Comparison of ENCODE assay signal across 24 cellular contexts in the genomic region with DNA sequence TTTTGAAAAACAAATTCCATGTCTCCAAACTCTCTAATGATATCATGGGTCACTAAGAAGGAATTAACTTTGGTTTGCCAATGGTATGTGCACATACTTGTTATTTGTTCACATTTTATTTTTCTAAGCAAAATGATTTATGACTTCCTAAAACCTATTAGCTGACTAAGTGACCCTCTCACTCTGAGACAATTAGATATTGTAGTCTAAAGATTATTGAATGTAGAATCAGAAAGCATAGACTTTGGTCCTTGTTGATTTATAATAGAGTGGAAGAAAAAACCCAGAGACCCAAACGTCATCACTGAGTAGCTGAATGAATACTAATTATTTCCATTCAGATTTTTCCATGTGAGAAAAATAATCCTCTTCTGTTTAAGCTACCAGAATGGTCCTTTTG.
DNase-seq lines count a peak whose midpoint lies in the region; ATAC-seq and TF ChIP-seq lines count a peak whose summit lies in the region.
"Had no signal": no experiment of that assay in that cellular context is flagged by ENCODE, and none has a peak within 500 bp of the region (broad histone marks: within the 10 kb centered on the region; RNA-seq: fewer than 3 reads in every experiment).

No MANE protein-coding gene starts in this region.

- H3K4me3 ChIP-seq in ACC112 (ENCODE audit: low read depth, low read length) (no peak overlapping the region), fibroblast of pulmonary artery (replicated peaks; ENCODE audit: low read depth, low read length) (no peak overlapping the region)
- H3K4me3 ChIP-seq: GM23338, suprapubic skin, uterus had no signal

- TF ChIP-seq CTCF in fibroblast of pulmonary artery (IDR thresholded peaks at IDR 0.05; ENCODE audit: low read length, missing control alignments): no peak

- H3K4me3 Mint-ChIP-seq in effector memory CD8-positive, alpha-beta T cell: no peak overlapping the region
- no peak overlapping the region for H3K4me3 Mint-ChIP-seq in T-cell
- H3K4me3 Mint-ChIP-seq in activated naive CD4-positive, alpha-beta T cell treated with anti-CD3 and anti-CD28 coated beads for 36 hours: no peak overlapping the region
- H3K4me3 Mint-ChIP-seq: activated naive CD8-positive, alpha-beta T cell treated with anti-CD3 and anti-CD28 coated beads for 36 hours; CD8-positive, alpha-beta T cell; GM23338; WTC11 had no signal

- POLR2A ChIA-PET in T-cell (lab: Charles Lee): no interaction called here

- H3K27me3 ChIP-seq in ACC112 (ENCODE audit: insufficient read depth, low read length): no peaks in the 10 kb centered on the region
- H3K27me3 ChIP-seq: neutrophil, suprapubic skin, uterus had no signal

- H3K27me3 Mint-ChIP-seq in effector memory CD8-positive, alpha-beta T cell: no peaks in the 10 kb centered on the region
- H3K27me3 Mint-ChIP-seq in T-cell: no peaks in the 10 kb centered on the region
- no peaks in the 10 kb centered on the region for H3K27me3 Mint-ChIP-seq in activated naive CD4-positive, alpha-beta T cell treated with anti-CD3 and anti-CD28 coated beads for 36 hours (ENCODE audit: low read depth)
- H3K27me3 Mint-ChIP-seq: activated naive CD8-positive, alpha-beta T cell treated with anti-CD3 and anti-CD28 coated beads for 36 hours had no signal

- ATAC-seq in SK-N-SH treated with all-trans-retinoic acid at 6 μM for 48 hours: peak; percentile 67
- no peak for ATAC-seq in effector memory CD8-positive, alpha-beta T cell (replicated peaks)
- no peak for ATAC-seq in T-cell (replicated peaks in 1 of 4)
- ATAC-seq: CD8-positive, alpha-beta T cell; GM23338; WTC11 had no signal

- H3K36me3 Mint-ChIP-seq in effector memory CD8-positive, alpha-beta T cell (ENCODE audit: insufficient read depth): no peaks in the 10 kb centered on the region
- no peaks in the 10 kb centered on the region for H3K36me3 Mint-ChIP-seq in T-cell
- H3K36me3 Mint-ChIP-seq in activated naive CD4-positive, alpha-beta T cell treated with anti-CD3 and anti-CD28 coated beads for 36 hours (ENCODE audit: low read depth): no peaks in the 10 kb centered on the region
- H3K36me3 Mint-ChIP-seq: activated naive CD8-positive, alpha-beta T cell treated with anti-CD3 and anti-CD28 coated beads for 36 hours; CD8-positive, alpha-beta T cell; WTC11 had no signal

- CTCF ChIA-PET in T-cell (lab: Charles Lee): no interaction called here
- CTCF ChIA-PET in activated naive CD4-positive, alpha-beta T cell treated with anti-CD3 and anti-CD28 coated beads for 36 hours (lab: Charles Lee): no interaction called here

- no peak overlapping the region for H3K27ac Mint-ChIP-seq in effector memory CD8-positive, alpha-beta T cell
- no peak overlapping the region for H3K27ac Mint-ChIP-seq in T-cell
- H3K27ac Mint-ChIP-seq in activated naive CD4-positive, alpha-beta T cell treated with anti-CD3 and anti-CD28 coated beads for 36 hours: no peak overlapping the region
- H3K27ac Mint-ChIP-seq: CD8-positive, alpha-beta T cell; GM23338; WTC11 had no signal

- H3K27ac ChIP-seq in ACC112 (ENCODE audit: low read depth, low read length): no peak overlapping the region
- H3K27ac ChIP-seq: neutrophil, suprapubic skin, uterus had no signal

- no peaks in the 10 kb centered on the region for H3K79me2 ChIP-seq in ACC112 (ENCODE audit: control insufficient read depth, insufficient read depth, low read length, unreplicated experiment)

- DNase-seq in GM04504 (ENCODE audit: low read depth) (peak; percentile 40), fibroblast of pulmonary artery (ENCODE audit: low read depth) (peak; percentile 28), T-cell (no peak), inferior parietal cortex (ENCODE audit: extremely low spot score) (no peak)
- no peak for DNase-seq in effector memory CD8-positive, alpha-beta T cell
- DNase-seq in activated naive CD4-positive, alpha-beta T cell treated with anti-CD3 and anti-CD28 coated beads for 36 hours: no peak
- DNase-seq: activated naive CD8-positive, alpha-beta T cell treated with anti-CD3 and anti-CD28 coated beads for 36 hours; activated T-cell treated with anti-CD3 and anti-CD28 coated beads, Interleukin-2, amount 50 U/mL, for 48 hours; CD8-positive, alpha-beta T cell; DND-41; glutamatergic neuron; NCI-H1092 treated with DMSO at 0.1 percent for 48 hours; NCI-H2081; NCI-H510A; Right ventricle myocardium superior; stimulated activated CD4-positive, alpha-beta T cell treated with anti-CD3 and anti-CD28 coated beads, Interleukin-12 subunit alpha, Interleukin-12 subunit beta, amount 100 ng/mL, for 4 hours; T-helper 2 cell; uterus had no signal

- peaks cover 13% of the 10 kb centered on the region for H3K4me1 ChIP-seq in ACC112 (ENCODE audit: control insufficient read depth, insufficient read depth, low read length, unreplicated experiment)
- H3K4me1 ChIP-seq: suprapubic skin, uterus had no signal

- H2AFZ ChIP-seq in ACC112 (ENCODE audit: low read length, unreplicated experiment): peak overlapping the region; percentile 22
- H2AFZ ChIP-seq: GM23338 had no signal

- peaks cover 4 to 7% of the 10 kb centered on the region in 2 donors for H3K9me3 Mint-ChIP-seq in effector memory CD8-positive, alpha-beta T cell
- H3K9me3 Mint-ChIP-seq in T-cell: peaks cover 3 to 20% (median 19%) of the 10 kb centered on the region in 3 donors
- peaks cover 2% of the 10 kb centered on the region for H3K9me3 Mint-ChIP-seq in activated naive CD4-positive, alpha-beta T cell treated with anti-CD3 and anti-CD28 coated beads for 36 hours
- H3K9me3 Mint-ChIP-seq: GM23338, WTC11 had no signal

- no peaks in the 10 kb centered on the region for H3K4me1 Mint-ChIP-seq in effector memory CD8-positive, alpha-beta T cell (ENCODE audit: low read depth in 2 of 2)
- H3K4me1 Mint-ChIP-seq in T-cell: peaks cover 0 to 2% (median 0%) of the 10 kb centered on the region in 3 donors
- no peaks in the 10 kb centered on the region for H3K4me1 Mint-ChIP-seq in activated naive CD4-positive, alpha-beta T cell treated with anti-CD3 and anti-CD28 coated beads for 36 hours (ENCODE audit: low read depth)
- H3K4me1 Mint-ChIP-seq: activated naive CD8-positive, alpha-beta T cell treated with anti-CD3 and anti-CD28 coated beads for 36 hours; GM23338; WTC11 had no signal

- intact Hi-C loops in activated naive CD4-positive, alpha-beta T cell treated with anti-CD3 and anti-CD28 coated beads for 36 hours (cut with micrococcal nuclease): no loop called here

- no peaks in the 10 kb centered on the region for H3K36me3 ChIP-seq in ACC112 (ENCODE audit: insufficient read depth, low read length)
- H3K36me3 ChIP-seq: neutrophil, suprapubic skin, uterus had no signal

TF ChIP-seq in SK-N-SH treated with all-trans-retinoic acid at 6 μM for 48 hours, 23 proteins besides CTCF, POLR2A, EP300 and RAD21:
- TF ChIP-seq, protein P1, sequence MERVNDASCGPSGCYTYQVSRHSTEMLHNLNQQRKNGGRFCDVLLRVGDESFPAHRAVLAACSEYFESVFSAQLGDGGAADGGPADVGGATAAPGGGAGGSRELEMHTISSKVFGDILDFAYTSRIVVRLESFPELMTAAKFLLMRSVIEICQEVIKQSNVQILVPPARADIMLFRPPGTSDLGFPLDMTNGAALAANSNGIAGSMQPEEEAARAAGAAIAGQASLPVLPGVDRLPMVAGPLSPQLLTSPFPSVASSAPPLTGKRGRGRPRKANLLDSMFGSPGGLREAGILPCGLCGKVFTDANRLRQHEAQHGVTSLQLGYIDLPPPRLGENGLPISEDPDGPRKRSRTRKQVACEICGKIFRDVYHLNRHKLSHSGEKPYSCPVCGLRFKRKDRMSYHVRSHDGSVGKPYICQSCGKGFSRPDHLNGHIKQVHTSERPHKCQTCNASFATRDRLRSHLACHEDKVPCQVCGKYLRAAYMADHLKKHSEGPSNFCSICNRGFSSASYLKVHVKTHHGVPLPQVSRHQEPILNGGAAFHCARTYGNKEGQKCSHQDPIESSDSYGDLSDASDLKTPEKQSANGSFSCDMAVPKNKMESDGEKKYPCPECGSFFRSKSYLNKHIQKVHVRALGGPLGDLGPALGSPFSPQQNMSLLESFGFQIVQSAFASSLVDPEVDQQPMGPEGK (CRISPR knock-in tag; IDR thresholded peaks at IDR 0.05; ENCODE audit: borderline replicate concordance): peak; percentile 60; the same call in 1 of the 2 replicates
- peak; percentile 97 for TF ChIP-seq ZC3H10 (CRISPR knock-in tag; IDR thresholded peaks at IDR 0.05)
- peak; percentile 46; the same call in 1 of the 2 replicates for TF ChIP-seq RARB (CRISPR knock-in tag; IDR thresholded peaks at IDR 0.05)
- TF ChIP-seq BACH2 (CRISPR knock-in tag; IDR thresholded peaks at IDR 0.05; ENCODE audit: borderline replicate concordance): no peak
- no peak for TF ChIP-seq PPARA (CRISPR knock-in tag; IDR thresholded peaks at IDR 0.05; ENCODE audit: borderline replicate concordance)
- peak; percentile 88 for TF ChIP-seq ISL1 (CRISPR knock-in tag; IDR thresholded peaks at IDR 0.05)
- peak; percentile 91; the same call in 1 of the 2 replicates for TF ChIP-seq TOX (CRISPR knock-in tag; IDR thresholded peaks at IDR 0.05; ENCODE audit: borderline replicate concordance)
TF ChIP-seq in SK-N-SH treated with all-trans-retinoic acid at 6 μM for 48 hours: peak in this region for 5.

Comparison
In these comparisons a context has a peak if more than half of its experiments do, and no peak if none do; other contexts are left out.
1. DNase-seq: peak in GM04504 (single experiment) and fibroblast of pulmonary artery (single experiment); none in effector memory CD8-positive, alpha-beta T cell (0 of 3), T-cell (0 of 34), inferior parietal cortex (single experiment) and activated naive CD4-positive, alpha-beta T cell treated with anti-CD3 and anti-CD28 coated beads for 36 hours (single experiment).